Comparison of ENCODE assay signal across 8 cellular contexts in genomic region chr6:27188885-27189418, GRCh38. TPM values are rescaled to one million over a fixed set of nuclear protein-coding genes. Genes with fewer than 3 reads are reported as not detected.
DNase-seq lines count a peak whose midpoint lies in the region; ATAC-seq and TF ChIP-seq lines count a peak whose summit lies in the region.

No MANE protein-coding gene starts in this region.

- no peaks in the 10 kb centered on the region for H3K79me2 ChIP-seq in Karpas-422 (ENCODE audit: low read length)

- H3K27me3 Mint-ChIP-seq in activated naive CD8-positive, alpha-beta T cell = no peaks in the 10 kb centered on the region
- H3K27me3 Mint-ChIP-seq in glutamatergic neuron (ENCODE audit: unreplicated experiment) (no peaks in the 10 kb centered on the region), osteocyte (ENCODE audit: unreplicated experiment) (no peaks in the 10 kb centered on the region)

- H3K36me3 ChIP-seq in ES-I3 (ENCODE audit: insufficient read depth, low read length) (no peaks in the 10 kb centered on the region), Karpas-422 (ENCODE audit: insufficient read depth, low read length) (no peaks in the 10 kb centered on the region)

- peak; percentile 92 for DNase-seq in Karpas-422
- DNase-seq in OCI-M2 (lab: John Stamatoyannopoulos, UW; ENCODE audit: unreplicated experiment) = peak; percentile 68
- DNase-seq in glutamatergic neuron = peak; percentile 46
- DNase-seq in osteocyte (ENCODE audit: extremely low spot score, unreplicated experiment) = no peak
- DNase-seq in cortex of kidney (lab: John Stamatoyannopoulos, UW) = no peak

- no peak overlapping the region for H3K27ac ChIP-seq in Karpas-422 (ENCODE audit: low read length)

- no peaks in the 10 kb centered on the region for H3K9me3 Mint-ChIP-seq in activated naive CD8-positive, alpha-beta T cell (ENCODE audit: low read depth)
- H3K9me3 Mint-ChIP-seq in glutamatergic neuron (ENCODE audit: unreplicated experiment) = no peaks in the 10 kb centered on the region
- H3K9me3 Mint-ChIP-seq in osteocyte (ENCODE audit: unreplicated experiment) = no peaks in the 10 kb centered on the region

- H3K9me3 ChIP-seq in ES-I3 (ENCODE audit: control insufficient read depth, insufficient read depth, low read length) (no peaks in the 10 kb centered on the region), Karpas-422 (ENCODE audit: low read length) (no peaks in the 10 kb centered on the region)

- H3K4me1 ChIP-seq in ES-I3 (ENCODE audit: insufficient read depth, low read length) (peaks cover 8% of the 10 kb centered on the region), Karpas-422 (ENCODE audit: low read length) (peaks cover 4% of the 10 kb centered on the region)

- H3K4me2 ChIP-seq in Karpas-422 (ENCODE audit: low read depth, low read length, poor library complexity, severe bottlenecking) = peak overlapping the region; percentile 67

- peak overlapping the region; percentile 22 for H3K27ac Mint-ChIP-seq in activated naive CD8-positive, alpha-beta T cell
- H3K27ac Mint-ChIP-seq in glutamatergic neuron (ENCODE audit: unreplicated experiment) = no peak overlapping the region
- H3K27ac Mint-ChIP-seq in osteocyte (ENCODE audit: unreplicated experiment) = peak overlapping the region; percentile 95

- no peaks in the 10 kb centered on the region for H3K36me3 Mint-ChIP-seq in activated naive CD8-positive, alpha-beta T cell
- H3K36me3 Mint-ChIP-seq in glutamatergic neuron (ENCODE audit: unreplicated experiment) (no peaks in the 10 kb centered on the region), osteocyte (ENCODE audit: unreplicated experiment) (no peaks in the 10 kb centered on the region)

- TF ChIP-seq CTCF in glutamatergic neuron (IDR thresholded peaks at IDR 0.05; ENCODE audit: partially characterized antibody, unreplicated experiment) (peak; percentile 81), osteocyte (IDR thresholded peaks at IDR 0.05) (peak; percentile 84)

- peak overlapping the region; percentile 82 for H3K9ac ChIP-seq in ES-I3 (ENCODE audit: low read depth, low read length)
- peak overlapping the region; percentile 54 for H3K9ac ChIP-seq in Karpas-422 (ENCODE audit: low read length)

- H2AFZ ChIP-seq in Karpas-422 (ENCODE audit: low read length) = peak overlapping the region; percentile 62

- peak; percentile 73 for ATAC-seq in GM21786 (IDR thresholded peaks at IDR 0.05; ENCODE audit: unreplicated experiment)

- H3K4me3 ChIP-seq in Karpas-422 (ENCODE audit: low read length) = peak overlapping the region; percentile 63

- no peaks in the 10 kb centered on the region for H3K27me3 ChIP-seq in Karpas-422 (ENCODE audit: low read length)

- H3K4me1 Mint-ChIP-seq in activated naive CD8-positive, alpha-beta T cell (ENCODE audit: low read depth) = peaks cover 14% of the 10 kb centered on the region
- peaks cover 4% of the 10 kb centered on the region for H3K4me1 Mint-ChIP-seq in glutamatergic neuron (ENCODE audit: low read depth, unreplicated experiment)
- H3K4me1 Mint-ChIP-seq in osteocyte (ENCODE audit: unreplicated experiment) = peaks cover 11% of the 10 kb centered on the region

- peak overlapping the region; percentile 97 for H3K4me3 Mint-ChIP-seq in activated naive CD8-positive, alpha-beta T cell
- H3K4me3 Mint-ChIP-seq in glutamatergic neuron (ENCODE audit: unreplicated experiment) (peak overlapping the region; percentile 90), osteocyte (ENCODE audit: unreplicated experiment) (peak overlapping the region; percentile 90)

- H4K20me1 ChIP-seq in Karpas-422 (ENCODE audit: insufficient read depth, low read depth, low read length) = no peaks in the 10 kb centered on the region

- H3K9me2 ChIP-seq in Karpas-422 (replicated peaks; ENCODE audit: insufficient read depth, low read length) = no peaks in the 10 kb centered on the region

RNA-seq across cellular contexts. Expression of gene PRSS16, which starts 58.5 kb away (rescaled TPM):
- 0.94 TPM in 1 of 2 replicates, not detected in the other for total RNA-seq in Karpas-422 (2014; rRNA removed; shearing (Covaris generic); ENCODE audit: low replicate concordance)
- total RNA-seq in glutamatergic neuron (ENCODE audit: unreplicated experiment) (0.64 TPM), osteocyte (not detected in 2 replicates)

Comparison
In these comparisons a context has a peak if more than half of its experiments do, and no peak if none do; other contexts are left out.
1. DNase-seq: peak in Karpas-422 (single experiment), OCI-M2 (single experiment) and glutamatergic neuron (single experiment); none in osteocyte (single experiment) and cortex of kidney (single experiment).
2. Peak in every context shown above with its lines, with median percentiles within 50 percentile points of each other: H3K4me3 Mint-ChIP-seq.